23 cellular contexts compared by ENCODE assay signal in the genomic region with DNA sequence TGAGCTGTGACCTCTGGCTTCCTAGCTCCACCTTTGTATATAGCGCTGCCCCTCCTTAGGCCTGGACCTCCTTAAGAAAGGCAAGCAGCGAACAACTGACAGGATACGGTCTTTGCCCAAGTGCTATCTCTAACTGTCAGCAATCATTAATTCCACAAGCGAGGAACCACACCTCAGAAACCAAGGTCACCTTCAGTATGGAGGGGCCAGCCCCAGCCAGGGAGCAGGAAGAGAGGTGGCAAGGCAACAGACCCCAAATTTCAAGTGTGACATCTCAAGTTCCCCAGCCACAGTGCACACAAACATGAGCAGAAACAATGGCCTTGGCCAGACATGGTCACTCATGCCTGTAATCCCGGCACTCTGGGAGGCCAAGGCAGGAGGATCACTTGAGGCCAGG. TPM values are rescaled to one million over a fixed set of nuclear protein-coding genes. Genes with fewer than 3 reads are reported as not detected.
"Had no signal": no experiment of that assay in that cellular context is flagged by ENCODE, and none has a peak within 500 bp of the region (broad histone marks: within the 10 kb centered on the region; RNA-seq: fewer than 3 reads in every experiment).

No MANE protein-coding gene starts in this region.

- H3K9me3 Mint-ChIP-seq: immature natural killer cell; mesothelial cell of epicardium; natural killer cell treated with Interleukin-12 subunit alpha and Interleukin-12 subunit beta and Interleukin-15 and Interleukin-18, amount 100 ng/mL, for 72 hours; stimulated activated naive B cell treated with anti-CD40 and anti-IgM and Interleukin-4, amounts not matched to agents 10 μg/mL and 1 μg/mL and 100 μg/mL, for 72 hours had no signal

- DNase-seq: hypothalamus; immature natural killer cell; left ventricle myocardium inferior; mesendoderm; naive B cell; pancreas; posterior cingulate gyrus; retina; right cardiac atrium; stimulated activated CD4-positive, alpha-beta T cell treated with anti-CD3 and anti-CD28 coated beads, Interleukin-12 subunit alpha, Interleukin-12 subunit beta, amount 100 ng/mL, for 4 hours; stimulated activated CD4-positive, alpha-beta T cell treated with anti-CD3 and anti-CD28 coated beads, Interleukin-15, amount 100 ng/mL, for 24 hours; stimulated activated CD4-positive, alpha-beta T cell treated with anti-CD3 and anti-CD28 coated beads, Interleukin-2, amount 100 ng/mL, for 24 hours; stimulated activated CD4-positive, alpha-beta T cell treated with anti-CD3 and anti-CD28 coated beads, Interleukin-4, amount 100 ng/mL, for 1 hour; stimulated activated naive B cell treated with anti-CD40 and anti-IgM and Interleukin-4, amounts not matched to agents 10 μg/mL and 1 μg/mL and 100 μg/mL, for 72 hours; stimulated activated naive CD8-positive, alpha-beta T cell treated with anti-CD3 and anti-CD28 coated beads, Interleukin-15, Interleukin-2, amounts not matched to agents 100 U/mL and 50 U/mL, for 24 hours; stomach; testis; thyroid gland; transverse colon; upper lobe of right lung had no signal

- ATAC-seq: natural killer cell treated with Interleukin-12 subunit alpha and Interleukin-12 subunit beta and Interleukin-15 and Interleukin-18, amount 100 ng/mL, for 72 hours; pancreas; right cardiac atrium; stimulated activated naive B cell treated with anti-CD40 and anti-IgM and Interleukin-4, amounts not matched to agents 10 μg/mL and 1 μg/mL and 100 μg/mL, for 72 hours; stimulated activated naive CD8-positive, alpha-beta T cell treated with anti-CD3 and anti-CD28 coated beads, Interleukin-15, Interleukin-2, amounts not matched to agents 100 U/mL and 50 U/mL, for 24 hours; upper lobe of right lung had no signal

- H3K4me1 Mint-ChIP-seq: immature natural killer cell; mesothelial cell of epicardium; naive B cell; stimulated activated naive B cell treated with anti-CD40 and anti-IgM and Interleukin-4, amounts not matched to agents 10 μg/mL and 1 μg/mL and 100 μg/mL, for 72 hours had no signal

- H3K36me3 Mint-ChIP-seq: immature natural killer cell; mesothelial cell of epicardium; naive B cell; natural killer cell treated with Interleukin-12 subunit alpha and Interleukin-12 subunit beta and Interleukin-15 and Interleukin-18, amount 100 ng/mL, for 72 hours; stimulated activated naive B cell treated with anti-CD40 and anti-IgM and Interleukin-4, amounts not matched to agents 10 μg/mL and 1 μg/mL and 100 μg/mL, for 72 hours had no signal

- H3K27ac Mint-ChIP-seq: immature natural killer cell; mesothelial cell of epicardium; naive B cell; natural killer cell treated with Interleukin-12 subunit alpha and Interleukin-12 subunit beta and Interleukin-15 and Interleukin-18, amount 100 ng/mL, for 72 hours; stimulated activated naive B cell treated with anti-CD40 and anti-IgM and Interleukin-4, amounts not matched to agents 10 μg/mL and 1 μg/mL and 100 μg/mL, for 72 hours had no signal

- H3K4me3 Mint-ChIP-seq: immature natural killer cell; mesothelial cell of epicardium; naive B cell; natural killer cell treated with Interleukin-12 subunit alpha and Interleukin-12 subunit beta and Interleukin-15 and Interleukin-18, amount 100 ng/mL, for 72 hours; stimulated activated naive B cell treated with anti-CD40 and anti-IgM and Interleukin-4, amounts not matched to agents 10 μg/mL and 1 μg/mL and 100 μg/mL, for 72 hours had no signal

RNA-seq across cellular contexts. Expression of a gene that starts 4.8 kb away (rescaled TPM):
- total RNA-seq: mesothelial cell of epicardium; natural killer cell treated with Interleukin-12 subunit alpha and Interleukin-12 subunit beta and Interleukin-15 and Interleukin-18, amount 100 ng/mL, for 72 hours; omental fat pad had no signal
